Comparison of ENCODE assay signal across 15 cellular contexts in genomic region chr5:157468293-157468965, GRCh38. TPM values are rescaled to one million over a fixed set of nuclear protein-coding genes. Genes with fewer than 3 reads are reported as not detected.
DNase-seq lines count a peak whose midpoint lies in the region; ATAC-seq, FAIRE-seq and TF ChIP-seq lines count a peak whose summit lies in the region.
"Had no signal": no experiment of that assay in that cellular context is flagged by ENCODE, and none has a peak within 500 bp of the region (broad histone marks: within the 10 kb centered on the region; RNA-seq: fewer than 3 reads in every experiment).

No MANE protein-coding gene starts in this region.

- H3K23ac ChIP-seq in neuronal stem cell (ENCODE audit: low read depth, low read length, poor library complexity), result no peak overlapping the region

- no peak for DNase-seq in HepG2 (ENCODE audit: low spot score)
- no peak for DNase-seq in right lobe of liver
- peak; percentile 61 for DNase-seq in NCI-H345 (lab: John Stamatoyannopoulos, UW)
- DNase-seq in neuronal stem cell (ENCODE audit: low spot score), result no peak
- DNase-seq in thyroid gland, result peak; percentile 92 to 93
- no peak for DNase-seq in stimulated activated CD4-positive, alpha-beta T cell treated with anti-CD3 and anti-CD28 coated beads, Interleukin-2, amount 100 ng/mL, for 48 hours
- DNase-seq: CD4-positive, alpha-beta memory T cell; H9; KBM-7 had no signal

- H2BK120ac ChIP-seq in neuronal stem cell (ENCODE audit: low read depth, low read length), result no peak overlapping the region

- TF ChIP-seq POLR2A in HepG2 (IDR thresholded peaks at IDR 0.05; ENCODE audit: insufficient read depth in 1 of 2, low read depth in 2 of 2, low read length in 2 of 2) (no peak), right lobe of liver (IDR thresholded peaks at IDR 0.05) (no peak), thyroid gland (IDR thresholded peaks at IDR 0.05) (no peak)

- CTCF ChIA-PET in HepG2 (lab: Yijun Ruan, JAX; ENCODE audit: low intra/inter-chr PET ratio, low total read pairs), result no interaction called here

- H2BK12ac ChIP-seq in neuronal stem cell (ENCODE audit: low read length), result no peak overlapping the region

- H3K4me3 ChIP-seq in HepG2 (replicated peaks in 1 of 3; ENCODE audit: insufficient read depth in 1 of 3, low read depth in 2 of 3, low read length in 3 of 3) (no peak overlapping the region), right lobe of liver (no peak overlapping the region), neuronal stem cell (ENCODE audit: low read length in 2 of 2) (peak overlapping the region in 1 of 2 donors; percentile 38), thyroid gland (replicated peaks in 1 of 3) (no peak overlapping the region)
- H3K4me3 ChIP-seq: GM23338 had no signal

- POLR2A ChIA-PET in HepG2 (lab: Yijun Ruan, JAX), result no interaction called here

- no peak overlapping the region for H2AFZ ChIP-seq in HepG2 (ENCODE audit: low read length)
- no peak overlapping the region for H2AFZ ChIP-seq in neuronal stem cell (ENCODE audit: low read length)
- H2AFZ ChIP-seq: GM23338 had no signal

- H3K9me3 ChIP-seq in HepG2 (ENCODE audit: low read length), result no peaks in the 10 kb centered on the region
- no peaks in the 10 kb centered on the region for H3K9me3 ChIP-seq in right lobe of liver
- no peaks in the 10 kb centered on the region for H3K9me3 ChIP-seq in neuronal stem cell (replicated peaks in 1 of 2; ENCODE audit: control insufficient read depth in 2 of 2, insufficient read depth in 1 of 2, low read depth in 1 of 2, low read length in 2 of 2)
- no peaks in the 10 kb centered on the region for H3K9me3 ChIP-seq in thyroid gland

- TF ChIP-seq EP300 in HepG2 (IDR thresholded peaks at IDR 0.05; ENCODE audit: low read depth in 2 of 2, low read length in 2 of 2) (no peak), HepG2 (CRISPR knock-in tag; IDR thresholded peaks at IDR 0.05; ENCODE audit: borderline replicate concordance) (no peak)

- H3K18ac ChIP-seq in neuronal stem cell (ENCODE audit: low read length), result no peak overlapping the region

- no peak overlapping the region for H3K27ac ChIP-seq in HepG2 (ENCODE audit: extremely low read length, insufficient read depth, low read length)
- H3K27ac ChIP-seq in right lobe of liver, result no peak overlapping the region
- no peak overlapping the region for H3K27ac ChIP-seq in neuronal stem cell (replicated peaks; ENCODE audit: low read length)
- peak overlapping the region; percentile 65 to 76 (median 71) for H3K27ac ChIP-seq in thyroid gland
- H3K27ac ChIP-seq: C4-2B had no signal

- H3K79me1 ChIP-seq in neuronal stem cell (ENCODE audit: low read depth, low read length), result no peaks in the 10 kb centered on the region

- H4K91ac ChIP-seq in neuronal stem cell (ENCODE audit: low read depth, low read length, poor library complexity), result no peak overlapping the region

- H3K4me1 ChIP-seq in HepG2 (ENCODE audit: insufficient read depth, low read length) (no peaks in the 10 kb centered on the region), right lobe of liver (no peaks in the 10 kb centered on the region), neuronal stem cell (ENCODE audit: control insufficient read depth in 2 of 2, insufficient read depth in 1 of 2, low read depth in 1 of 2, low read length in 2 of 2) (peaks cover 2 to 14% of the 10 kb centered on the region in 2 donors), thyroid gland (peaks cover under 1 to 14% of the 10 kb centered on the region in 2 donors)

- H3K4me2 ChIP-seq in HepG2 (ENCODE audit: low read depth, low read length) (no peak overlapping the region), neuronal stem cell (ENCODE audit: insufficient read depth, low read length, poor library complexity, severe bottlenecking) (no peak overlapping the region)
- H3K4me2 ChIP-seq: GM23338 had no signal

- intact Hi-C loops in HepG2 (cut with micrococcal nuclease; ENCODE audit: unreplicated experiment), result no loop called here
- intact Hi-C loops in right lobe of liver (cut with DNase I), result no loop called here
- intact Hi-C loops in thyroid gland (cut with DNase I), result no loop called here

- TF ChIP-seq RAD21 in HepG2 (CRISPR knock-in tag; IDR thresholded peaks at IDR 0.05), result no peak

- H3K4ac ChIP-seq in neuronal stem cell (ENCODE audit: low read length), result no peak overlapping the region

- H3K14ac ChIP-seq in neuronal stem cell (ENCODE audit: low read length), result no peak overlapping the region

- no peak for FAIRE-seq in HepG2 (lab: Jason Lieb, UNC)
- FAIRE-seq: A204.1, HTR-8/SVneo had no signal

- no peaks in the 10 kb centered on the region for H3K36me3 ChIP-seq in HepG2 (replicated peaks in 1 of 2; ENCODE audit: control insufficient read depth in 1 of 2, insufficient read depth in 2 of 2, low read length in 2 of 2)
- no peaks in the 10 kb centered on the region for H3K36me3 ChIP-seq in right lobe of liver
- no peaks in the 10 kb centered on the region for H3K36me3 ChIP-seq in neuronal stem cell (replicated peaks in 1 of 2; ENCODE audit: control insufficient read depth in 2 of 2, insufficient read depth in 2 of 2, low read length in 2 of 2)
- H3K36me3 ChIP-seq in thyroid gland, result no peaks in the 10 kb centered on the region

- H3K9ac ChIP-seq in HepG2 (ENCODE audit: insufficient read depth, low read depth, low read length) (no peak overlapping the region), neuronal stem cell (ENCODE audit: low read depth, low read length, poor library complexity) (no peak overlapping the region)

- in situ Hi-C loops in HepG2 (cut with HindIII; ENCODE audit: extremely low pct_ligation_motif_present, low pct_unique_long_range_greater_than_20kb), result no loop called here

- H2BK5ac ChIP-seq in neuronal stem cell (ENCODE audit: low read length), result no peak overlapping the region

- TF ChIP-seq CTCF in HepG2 (CRISPR knock-in tag; IDR thresholded peaks at IDR 0.05), result no peak
- no peak for TF ChIP-seq CTCF in right lobe of liver (IDR thresholded peaks at IDR 0.05)
- TF ChIP-seq CTCF in thyroid gland (IDR thresholded peaks at IDR 0.05), result peak in 1 of 6 experiments; percentile 7

- no TSS peak for BruUV-seq in HepG2 (replicated peaks; lab: Mats Ljungman, UMichigan)

- no peak overlapping the region for H4K8ac ChIP-seq in neuronal stem cell (ENCODE audit: low read depth, low read length)

- ATAC-seq in HepG2 (no peak), right lobe of liver (no peak), HG02623 (IDR thresholded peaks at IDR 0.05; ENCODE audit: unreplicated experiment) (no peak), GM21786 (IDR thresholded peaks at IDR 0.05; ENCODE audit: unreplicated experiment) (no peak)
- ATAC-seq: GM23338 had no signal

- no peaks in the 10 kb centered on the region for H3K79me2 ChIP-seq in HepG2 (ENCODE audit: insufficient read depth, low read length)

- H4K20me1 ChIP-seq in HepG2 (ENCODE audit: insufficient read depth, low read length), result no peaks in the 10 kb centered on the region

- peak overlapping the region; percentile 16 for H2AK5ac ChIP-seq in neuronal stem cell (ENCODE audit: low read depth, low read length)

- H3K27me3 ChIP-seq in HepG2 (ENCODE audit: control insufficient read depth in 1 of 2, insufficient read depth in 2 of 2, low read length in 2 of 2), result 0 out of 5 replicates have a peak, but pooled peaks cover 0 to 9% of the 10 kb centered on the region in 2 experiments
- no peaks in the 10 kb centered on the region for H3K27me3 ChIP-seq in right lobe of liver
- H3K27me3 ChIP-seq in neuronal stem cell (ENCODE audit: control insufficient read depth in 3 of 3, insufficient read depth in 3 of 3, low read depth in 1 of 3, low read length in 3 of 3), result peaks cover 0 to 7% (median 0%) of the 10 kb centered on the region in 3 experiments
- no peaks in the 10 kb centered on the region for H3K27me3 ChIP-seq in thyroid gland

- WGBS in HepG2 (ENCODE audit: low lambda C conversion rate), result 73% methylated on average over 13 of the region's 13 CpGs
- 98% methylated on average over 8 of the region's 13 CpGs for WGBS in right lobe of liver (ENCODE audit: insufficient coverage, low coverage, low lambda C conversion rate, missing lambda C conversion rate)
- WGBS in neuronal stem cell (ENCODE audit: extremely low coverage in 2 of 2, insufficient read length in 2 of 2, insufficient replicate concordance in 1 of 2), 2 donors, result no CpG with 5 or more reads among the region's 13 CpGs
- WGBS in thyroid gland, 2 donors, result 42 to 56% methylated on average over 13 of the region's 13 CpGs

- H2BK15ac ChIP-seq in neuronal stem cell (ENCODE audit: low read length), result no peak overlapping the region

TF ChIP-seq in HepG2, 621 proteins besides CTCF, POLR2A, EP300 and RAD21 (continues in another document):
- TF ChIP-seq SMARCE1 (IDR thresholded peaks at IDR 0.05; ENCODE audit: borderline replicate concordance), result no peak

RNA-seq across cellular contexts. Expression of gene NIPAL4, which starts 8.4 kb away (rescaled TPM):
- not detected in 2 replicates for total RNA-seq in HepG2 (2016; rRNA removed; fragmentation: Illumina TruSeq; extraction: Trizol)
- not detected in 2 replicates for total RNA-seq in HepG2 (2016; cell fraction: cytosol; rRNA removed; fragmentation: Illumina TruSeq; extraction: Trizol; ENCODE audit: low read depth)
- not detected in 2 replicates for total RNA-seq in HepG2 (2016; cell fraction: insoluble cytoplasmic fraction; rRNA removed; fragmentation: Illumina TruSeq; extraction: Trizol)
- not detected in 2 replicates for total RNA-seq in HepG2 (2016; cell fraction: membrane; rRNA removed; fragmentation: Illumina TruSeq; extraction: Trizol)
- total RNA-seq in HepG2 (2016; cell fraction: nucleus; rRNA removed; fragmentation: Illumina TruSeq; extraction: Trizol), result not detected in 2 replicates
- not detected in 2 replicates for polyA plus RNA-seq in HepG2 (2011; rRNA removed)
- polyA plus RNA-seq in HepG2 (2011; cell fraction: cytosol; rRNA removed), result not detected in 2 replicates
- not detected in 2 replicates for polyA plus RNA-seq in HepG2 (2011; cell fraction: nucleus; rRNA removed)
- polyA plus RNA-seq in HepG2 (2012), result not detected in 2 replicates
- polyA plus RNA-seq in HepG2 (2016; cell fraction: cytosol; fragmentation: Illumina TruSeq; extraction: Trizol; ENCODE audit: low read depth), result not detected in 2 replicates
- not detected in 2 replicates for polyA plus RNA-seq in HepG2 (2016; cell fraction: insoluble cytoplasmic fraction; fragmentation: Illumina TruSeq; extraction: Trizol; ENCODE audit: low read depth)
- polyA plus RNA-seq in HepG2 (2016; cell fraction: membrane; fragmentation: Illumina TruSeq; extraction: Trizol; ENCODE audit: low read depth), result not detected in 2 replicates
- polyA plus RNA-seq in HepG2 (2016; cell fraction: nucleus; fragmentation: Illumina TruSeq; extraction: Trizol; ENCODE audit: insufficient read depth, low read depth), result not detected in 2 replicates
- not detected in 2 replicates for polyA minus RNA-seq in HepG2 (2011; rRNA and poly(A)+ RNA removed; ENCODE audit: low replicate concordance)
- not detected in 2 replicates for polyA minus RNA-seq in HepG2 (2011; cell fraction: cytosol; rRNA and poly(A)+ RNA removed)
- not detected in 2 replicates for polyA minus RNA-seq in HepG2 (2011; cell fraction: nucleus; rRNA and poly(A)+ RNA removed)
- under 1 TPM in 1 of 6 experiments, not detected in 5; 0.07 TPM for total RNA-seq in right lobe of liver
- 0.15 TPM for polyA plus RNA-seq in neuronal stem cell (2013, experiment 1 of 2)
- 0.14 TPM for polyA plus RNA-seq in neuronal stem cell (2013, experiment 2 of 2)
- under 1 TPM in 1 of 4 donors, not detected in 3; 0.33 TPM for total RNA-seq in thyroid gland
- total RNA-seq: CD4-positive, alpha-beta memory T cell; H9 had no signal
- polyA plus RNA-seq: CD4-positive, alpha-beta memory T cell; GM23338 had no signal

Comparison
In these comparisons a context has a peak if more than half of its experiments do, and no peak if none do; other contexts are left out.
1. DNase-seq: peak in NCI-H345 (single experiment) and thyroid gland (2 of 2); none in HepG2 (single experiment), right lobe of liver (0 of 3), neuronal stem cell (single experiment) and stimulated activated CD4-positive, alpha-beta T cell treated with anti-CD3 and anti-CD28 coated beads, Interleukin-2, amount 100 ng/mL, for 48 hours (0 of 2).
2. H3K27ac ChIP-seq: peak in thyroid gland (3 of 3); none in HepG2 (single experiment), right lobe of liver (0 of 3) and neuronal stem cell (single experiment).